22 cellular contexts compared by ENCODE assay signal in genomic region chr13:21541271-21541670, GRCh38.
"Had no signal": no experiment of that assay in that cellular context is flagged by ENCODE, and none has a peak within 500 bp of the region (broad histone marks: within the 10 kb centered on the region; RNA-seq: fewer than 3 reads in every experiment).

No MANE protein-coding gene starts in this region.

- H3K9me3 Mint-ChIP-seq: activated CD8-positive, alpha-beta T cell treated with anti-CD3 and anti-CD28 coated beads for 36 hours; activated naive CD4-positive, alpha-beta T cell treated with anti-CD3 and anti-CD28 coated beads, Interleukin-2, amount 50 U/mL, for 24 hours; activated T-cell treated with anti-CD3 and anti-CD28 coated beads, Interleukin-2, amount 50 U/mL, for 4 hours; dendritic cell treated with granulocyte-macrophage colony-stimulating factor and Interleukin-4, amounts not matched to agents 40 ng/mL and 50 ng/mL, for 4 days; effector memory CD8-positive, alpha-beta T cell; naive thymus-derived CD8-positive, alpha-beta T cell; WTC11 had no signal

- H3K27ac ChIP-seq: adrenal gland, epithelial cell of prostate, gastrocnemius medialis, left ventricle myocardium inferior, neutrophil, transverse colon, vagina had no signal

- H3K36me3 ChIP-seq: adrenal gland, gastrocnemius medialis, vagina had no signal

- H3K4me3 ChIP-seq: adrenal gland, gastrocnemius medialis, heart right ventricle, left ventricle myocardium inferior, transverse colon, vagina had no signal

- H3K27me3 ChIP-seq: adrenal gland, gastrocnemius medialis, heart right ventricle, neutrophil, transverse colon, vagina had no signal

- H3K27ac Mint-ChIP-seq: activated CD8-positive, alpha-beta T cell treated with anti-CD3 and anti-CD28 coated beads for 36 hours; activated naive CD4-positive, alpha-beta T cell treated with anti-CD3 and anti-CD28 coated beads, Interleukin-2, amount 50 U/mL, for 24 hours; brain; dendritic cell treated with granulocyte-macrophage colony-stimulating factor and Interleukin-4, amounts not matched to agents 40 ng/mL and 50 ng/mL, for 4 days; effector memory CD8-positive, alpha-beta T cell; T-helper 17 cell; WTC11 had no signal

- H3K4me3 Mint-ChIP-seq: activated CD8-positive, alpha-beta T cell treated with anti-CD3 and anti-CD28 coated beads for 36 hours; activated naive CD4-positive, alpha-beta T cell treated with anti-CD3 and anti-CD28 coated beads, Interleukin-2, amount 50 U/mL, for 24 hours; activated T-cell treated with anti-CD3 and anti-CD28 coated beads, Interleukin-2, amount 50 U/mL, for 4 hours; brain; dendritic cell treated with granulocyte-macrophage colony-stimulating factor and Interleukin-4, amounts not matched to agents 40 ng/mL and 50 ng/mL, for 4 days; effector memory CD8-positive, alpha-beta T cell; naive thymus-derived CD8-positive, alpha-beta T cell; T-helper 17 cell; WTC11 had no signal

- H3K9me3 ChIP-seq: adrenal gland, gastrocnemius medialis, heart right ventricle, left ventricle myocardium inferior, neutrophil, transverse colon, vagina had no signal

- H3K27me3 Mint-ChIP-seq: activated CD8-positive, alpha-beta T cell treated with anti-CD3 and anti-CD28 coated beads for 36 hours; activated naive CD4-positive, alpha-beta T cell treated with anti-CD3 and anti-CD28 coated beads, Interleukin-2, amount 50 U/mL, for 24 hours; brain; dendritic cell treated with granulocyte-macrophage colony-stimulating factor and Interleukin-4, amounts not matched to agents 40 ng/mL and 50 ng/mL, for 4 days; effector memory CD8-positive, alpha-beta T cell; naive thymus-derived CD8-positive, alpha-beta T cell; T-helper 17 cell had no signal

- ATAC-seq: activated CD8-positive, alpha-beta T cell treated with anti-CD3 and anti-CD28 coated beads for 36 hours; activated T-cell treated with anti-CD3 and anti-CD28 coated beads, Interleukin-2, amount 50 U/mL, for 4 hours; effector memory CD8-positive, alpha-beta T cell; gastrocnemius medialis; heart right ventricle; naive thymus-derived CD8-positive, alpha-beta T cell; right cardiac atrium; stimulated activated naive CD8-positive, alpha-beta T cell treated with anti-CD3 and anti-CD28 coated beads, Interleukin-15, Interleukin-2, amounts not matched to agents 100 U/mL and 50 U/mL, for 24 hours; T-helper 17 cell; WTC11 had no signal

- DNase-seq: activated CD4-positive, alpha-beta T cell treated with anti-CD3 and anti-CD28 coated beads for 4 hours; activated CD8-positive, alpha-beta T cell treated with anti-CD3 and anti-CD28 coated beads for 36 hours; activated effector memory CD4-positive, alpha-beta T cell treated with anti-CD3 and anti-CD28 coated beads, Interleukin-2, amount 50 U/mL, for 16 hours; activated T-cell treated with anti-CD3 and anti-CD28 coated beads, Interleukin-2, amount 50 U/mL, for 4 hours; adrenal gland; effector memory CD8-positive, alpha-beta T cell; gastrocnemius medialis; heart right ventricle; left ventricle myocardium inferior; mesenchymal stem cell; naive thymus-derived CD8-positive, alpha-beta T cell; right cardiac atrium; stimulated activated naive CD8-positive, alpha-beta T cell treated with anti-CD3 and anti-CD28 coated beads, Interleukin-15, Interleukin-2, amounts not matched to agents 100 U/mL and 50 U/mL, for 24 hours; T-helper 17 cell; transverse colon had no signal
